Comparison of ENCODE assay signal across 26 cellular contexts in genomic region chr7:153682628-153683027, GRCh38.
DNase-seq lines count a peak whose midpoint lies in the region; ATAC-seq and TF ChIP-seq lines count a peak whose summit lies in the region.
"Had no signal": no experiment of that assay in that cellular context is flagged by ENCODE, and none has a peak within 500 bp of the region (broad histone marks: within the 10 kb centered on the region; RNA-seq: fewer than 3 reads in every experiment).

No MANE protein-coding gene starts in this region.

- DNase-seq in Daoy (ENCODE audit: low read depth) (peak; percentile 63), NCI-H2029 treated with DMSO at 0.1 percent for 48 hours (lab: John Stamatoyannopoulos, UW) (peak; percentile 4), endodermal cell (peak; percentile 66), dedifferentiated amniotic fluid mesenchymal stem cell (ENCODE audit: extremely low spot score) (no peak), GM13976 (ENCODE audit: low spot score) (no peak), right cardiac atrium (no peak)
- DNase-seq: activated CD4-positive, alpha-beta T cell treated with anti-CD3 and anti-CD28 coated beads for 4 hours; activated effector memory CD4-positive, alpha-beta T cell treated with anti-CD3 and anti-CD28 coated beads, Interleukin-2, amount 50 U/mL, for 16 hours; activated naive CD8-positive, alpha-beta T cell treated with anti-CD3 and anti-CD28 coated beads for 36 hours; C1 segment of cervical spinal cord; cortex of kidney; foreskin fibroblast; GM23248; mammary epithelial cell; NCI-H1417 treated with DMSO at 0.1 percent for 48 hours; NCI-H2171 treated with DMSO at 0.1 percent for 48 hours; Right ventricle myocardium superior; sigmoid colon; stimulated activated CD4-positive, alpha-beta T cell treated with anti-CD3 and anti-CD28 coated beads, Interleukin-4, amount 100 ng/mL, for 24 hours; upper lobe of left lung had no signal

- TF ChIP-seq CTCF in endodermal cell (conservative IDR thresholded peaks at IDR 0.05): no peak
- no peak for TF ChIP-seq CTCF in GM13976 (IDR thresholded peaks at IDR 0.05; ENCODE audit: borderline replicate concordance, control extremely low read depth, extremely low read depth, insufficient read depth, missing control alignments)

- H3K27ac ChIP-seq in BLaER1 treated with 17β-estradiol and CSF1 and Interleukin-3, amounts not matched to agents 10 nM and 100 nM: peak overlapping the region in 10 of 11 experiments; percentile 23 to 49 (median 46); a peak in 16 of 22 replicates
- no peak overlapping the region for H3K27ac ChIP-seq in endodermal cell (ENCODE audit: low read depth, low read length)
- no peak overlapping the region for H3K27ac ChIP-seq in right cardiac atrium (ENCODE audit: low read length)
- H3K27ac ChIP-seq: GM23248, sigmoid colon, upper lobe of left lung, VCaP had no signal

- no peaks in the 10 kb centered on the region for H3K4me1 Mint-ChIP-seq in endodermal cell
- H3K4me1 Mint-ChIP-seq: activated naive CD8-positive, alpha-beta T cell treated with anti-CD3 and anti-CD28 coated beads for 36 hours; neural crest cell; stimulated activated effector memory CD8-positive, alpha-beta T cell treated with anti-CD3 and anti-CD28 coated beads, Interleukin-12 subunit alpha, Interleukin-12 subunit beta, amount 100 ng/mL, for 72 hours had no signal

- H3K9me3 Mint-ChIP-seq in endodermal cell: peaks cover 16% of the 10 kb centered on the region

- no peak overlapping the region for H3K4me3 Mint-ChIP-seq in endodermal cell
- H3K4me3 Mint-ChIP-seq: activated naive CD8-positive, alpha-beta T cell treated with anti-CD3 and anti-CD28 coated beads for 36 hours; neural crest cell; stimulated activated effector memory CD8-positive, alpha-beta T cell treated with anti-CD3 and anti-CD28 coated beads, Interleukin-12 subunit alpha, Interleukin-12 subunit beta, amount 100 ng/mL, for 72 hours had no signal

- H3K4me2 ChIP-seq in BLaER1 treated with 17β-estradiol and CSF1 and Interleukin-3, amounts not matched to agents 10 nM and 100 nM: peak overlapping the region; percentile 5 to 45 (median 23); a peak in 12 of 22 replicates

- H3K36me3 ChIP-seq in BLaER1 treated with 17β-estradiol and CSF1 and Interleukin-3, amounts not matched to agents 10 nM and 100 nM: no peaks in the 10 kb centered on the region
- H3K36me3 ChIP-seq in endodermal cell (ENCODE audit: control insufficient read depth, insufficient read depth, low read length): no peaks in the 10 kb centered on the region
- H3K36me3 ChIP-seq: sigmoid colon, upper lobe of left lung had no signal

- H3K4me3 ChIP-seq in BLaER1 treated with 17β-estradiol and CSF1 and Interleukin-3, amounts not matched to agents 10 nM and 100 nM: no peak overlapping the region
- H3K4me3 ChIP-seq in endodermal cell (ENCODE audit: low read length) (no peak overlapping the region), right cardiac atrium (ENCODE audit: low read length) (no peak overlapping the region)
- H3K4me3 ChIP-seq: GM23248, sigmoid colon, upper lobe of left lung had no signal

- peaks cover 4 to 13% (median 11%) of the 10 kb centered on the region in 10 experiments; a peak in 12 of 20 replicates for H3K4me1 ChIP-seq in BLaER1 treated with 17β-estradiol and CSF1 and Interleukin-3, amounts not matched to agents 10 nM and 100 nM
- H3K4me1 ChIP-seq in endodermal cell (ENCODE audit: control insufficient read depth, insufficient read depth, low read length) (no peaks in the 10 kb centered on the region), right cardiac atrium (ENCODE audit: control insufficient read depth, insufficient read depth, low read length) (no peaks in the 10 kb centered on the region)
- H3K4me1 ChIP-seq: sigmoid colon, upper lobe of left lung had no signal

- ATAC-seq in right cardiac atrium: no peak
- ATAC-seq: esophagus mucosa; stimulated activated effector memory CD8-positive, alpha-beta T cell treated with anti-CD3 and anti-CD28 coated beads, Interleukin-12 subunit alpha, Interleukin-12 subunit beta, amount 100 ng/mL, for 72 hours had no signal

- H4K20me1 ChIP-seq in BLaER1 treated with 17β-estradiol and CSF1 and Interleukin-3, amounts not matched to agents 10 nM and 100 nM: no peaks in the 10 kb centered on the region

- intact Hi-C loops in right cardiac atrium (cut with DNase I): no loop called here

- H3K36me3 Mint-ChIP-seq in endodermal cell (ENCODE audit: low read depth): peaks cover 2% of the 10 kb centered on the region
- H3K36me3 Mint-ChIP-seq: activated naive CD8-positive, alpha-beta T cell treated with anti-CD3 and anti-CD28 coated beads for 36 hours; stimulated activated effector memory CD8-positive, alpha-beta T cell treated with anti-CD3 and anti-CD28 coated beads, Interleukin-12 subunit alpha, Interleukin-12 subunit beta, amount 100 ng/mL, for 72 hours had no signal

- in situ Hi-C loops in GM13976 (cut with MboI; ENCODE audit: low sequenced_read_pairs, unreplicated experiment): no loop called here

- no peak overlapping the region for H3K27ac Mint-ChIP-seq in endodermal cell
- H3K27ac Mint-ChIP-seq: activated naive CD8-positive, alpha-beta T cell treated with anti-CD3 and anti-CD28 coated beads for 36 hours; progenitor cell of endocrine pancreas; stimulated activated effector memory CD8-positive, alpha-beta T cell treated with anti-CD3 and anti-CD28 coated beads, Interleukin-12 subunit alpha, Interleukin-12 subunit beta, amount 100 ng/mL, for 72 hours had no signal

- no peaks in the 10 kb centered on the region for H3K27me3 ChIP-seq in BLaER1 treated with 17β-estradiol and CSF1 and Interleukin-3, amounts not matched to agents 10 nM and 100 nM
- H3K27me3 ChIP-seq in endodermal cell (ENCODE audit: control insufficient read depth, insufficient read depth, low read length, poor library complexity, severe bottlenecking): no peaks in the 10 kb centered on the region
- H3K27me3 ChIP-seq in right cardiac atrium (ENCODE audit: control insufficient read depth, insufficient read depth): no peaks in the 10 kb centered on the region
- H3K27me3 ChIP-seq: sigmoid colon, upper lobe of left lung had no signal

- H3K9me3 ChIP-seq in BLaER1 treated with 17β-estradiol and CSF1 and Interleukin-3, amounts not matched to agents 10 nM and 100 nM (replicated peaks in 1 of 11): no peaks in the 10 kb centered on the region
- H3K9me3 ChIP-seq in endodermal cell (ENCODE audit: control insufficient read depth, low read length) (peaks cover 84% of the 10 kb centered on the region), right cardiac atrium (ENCODE audit: control insufficient read depth, low read length) (no peaks in the 10 kb centered on the region)
- H3K9me3 ChIP-seq: upper lobe of left lung had no signal

- H3K27me3 Mint-ChIP-seq in endodermal cell (ENCODE audit: insufficient read depth): no peaks in the 10 kb centered on the region
- H3K27me3 Mint-ChIP-seq: activated naive CD8-positive, alpha-beta T cell treated with anti-CD3 and anti-CD28 coated beads for 36 hours; progenitor cell of endocrine pancreas had no signal

- WGBS in endodermal cell (ENCODE audit: insufficient coverage in 1 of 2, insufficient read length in 1 of 2), 2 experiments: 75 to 79% methylated on average over 3 of the region's 3 CpGs
- 53% methylated on average over 3 of the region's 3 CpGs for WGBS in right cardiac atrium

- H3K9ac ChIP-seq in BLaER1 treated with 17β-estradiol and CSF1 and Interleukin-3, amounts not matched to agents 10 nM and 100 nM: no peak overlapping the region
- H3K9ac ChIP-seq in endodermal cell (ENCODE audit: extremely low read depth, low read length, poor library complexity, severe bottlenecking): no peak overlapping the region
- H3K9ac ChIP-seq: GM23248 had no signal

Comparison
In these comparisons a context has a peak if more than half of its experiments do, and no peak if none do; other contexts are left out.
1. H3K27ac ChIP-seq: peak in BLaER1 treated with 17β-estradiol and CSF1 and Interleukin-3, amounts not matched to agents 10 nM and 100 nM (10 of 11); none in endodermal cell (single experiment) and right cardiac atrium (single experiment).
2. DNase-seq: peak in Daoy (single experiment), NCI-H2029 treated with DMSO at 0.1 percent for 48 hours (single experiment) and endodermal cell (single experiment); none in dedifferentiated amniotic fluid mesenchymal stem cell (single experiment), GM13976 (single experiment) and right cardiac atrium (0 of 3).